Comparison of ENCODE assay signal across 10 cellular contexts in genomic region chr22:32204211-32204855, GRCh38. TPM values are rescaled to one million over a fixed set of nuclear protein-coding genes. Genes with fewer than 3 reads are reported as not detected.
DNase-seq lines count a peak whose midpoint lies in the region; ATAC-seq, FAIRE-seq and TF ChIP-seq lines count a peak whose summit lies in the region.
"Had no signal": no experiment of that assay in that cellular context is flagged by ENCODE, and none has a peak within 500 bp of the region (broad histone marks: within the 10 kb centered on the region; RNA-seq: fewer than 3 reads in every experiment).

No MANE protein-coding gene starts in this region.

- no peak for TF ChIP-seq EP300 in tibial nerve (IDR thresholded peaks at IDR 0.05)

- no peak for TF ChIP-seq CTCF in keratinocyte (optimal IDR thresholded peaks at IDR 0.05 in 1 of 3, IDR thresholded peaks at IDR 0.05 in 1 of 3, conservative IDR thresholded peaks at IDR 0.05 in 1 of 3; ENCODE audit: extremely low read depth in 1 of 3, insufficient read depth in 2 of 3, low read length in 3 of 3)
- TF ChIP-seq CTCF in type B pancreatic cell (conservative IDR thresholded peaks at IDR 0.05): no peak
- TF ChIP-seq CTCF in tibial nerve (IDR thresholded peaks at IDR 0.05): no peak

- peaks cover 48% of the 10 kb centered on the region for H3K4me1 Mint-ChIP-seq in activated T-cell treated with anti-CD3 and anti-CD28 coated beads, Interleukin-2, amount 50 U/mL, for 72 hours (ENCODE audit: low read depth)
- H3K4me1 Mint-ChIP-seq in type B pancreatic cell (ENCODE audit: unreplicated experiment): peaks cover 13% of the 10 kb centered on the region

- H3K27ac Mint-ChIP-seq in activated T-cell treated with anti-CD3 and anti-CD28 coated beads, Interleukin-2, amount 50 U/mL, for 72 hours: no peak overlapping the region
- H3K27ac Mint-ChIP-seq in type B pancreatic cell: peak overlapping the region; percentile 61

- 50 to 78% methylated on average over 27 to 29 of the region's 34 CpGs for WGBS in tibial nerve, 2 donors

- H3K36me3 Mint-ChIP-seq in activated T-cell treated with anti-CD3 and anti-CD28 coated beads, Interleukin-2, amount 50 U/mL, for 72 hours (ENCODE audit: insufficient read depth in 2 of 2): no peaks in the 10 kb centered on the region
- no peaks in the 10 kb centered on the region for H3K36me3 Mint-ChIP-seq in type B pancreatic cell

- DNase-seq in stimulated activated CD4-positive, alpha-beta T cell treated with anti-CD3 and anti-CD28 coated beads, Interleukin-4, amount 100 ng/mL, for 1 hour: peak; percentile 26
- DNase-seq in stimulated activated CD4-positive, alpha-beta T cell treated with anti-CD3 and anti-CD28 coated beads, Interleukin-1b, Interleukin-23, amount 100 ng/mL, for 48 hours: no peak
- peak; percentile 19 to 45 for DNase-seq in activated T-cell treated with anti-CD3 and anti-CD28 coated beads, Interleukin-2, amount 50 U/mL, for 72 hours
- DNase-seq in keratinocyte (ENCODE audit: low read depth, low spot score): no peak
- DNase-seq in type B pancreatic cell (ENCODE audit: extremely low spot score, unreplicated experiment): no peak
- DNase-seq in NOMO-1 treated with DMSO at 0.1 percent for 48 hours (lab: John Stamatoyannopoulos, UW; ENCODE audit: unreplicated experiment): no peak
- DNase-seq in tibial nerve (ENCODE audit: low spot score in 2 of 2): no peak

- H2AFZ ChIP-seq in keratinocyte (ENCODE audit: control insufficient read depth, low read length): no peak overlapping the region

- no peaks in the 10 kb centered on the region for H3K9me3 Mint-ChIP-seq in activated T-cell treated with anti-CD3 and anti-CD28 coated beads, Interleukin-2, amount 50 U/mL, for 72 hours
- H3K9me3 Mint-ChIP-seq in type B pancreatic cell: no peaks in the 10 kb centered on the region

- no peak overlapping the region for H3K27ac ChIP-seq in keratinocyte (ENCODE audit: control insufficient read depth, insufficient read depth, low read length)
- H3K27ac ChIP-seq in tibial nerve: no peak overlapping the region

- no peak overlapping the region for H3K9ac ChIP-seq in keratinocyte (ENCODE audit: control insufficient read depth, extremely low read depth, insufficient read depth, low read length)

- no peak for TF ChIP-seq POLR2A in tibial nerve (IDR thresholded peaks at IDR 0.05)

- FAIRE-seq in keratinocyte (lab: Jason Lieb, UNC): no peak
- FAIRE-seq: G401.6 had no signal

- H3K4me3 ChIP-seq in keratinocyte (ENCODE audit: control insufficient read depth in 2 of 3, extremely low read depth in 1 of 3, insufficient read depth in 2 of 3, low read depth in 1 of 3, low read length in 3 of 3) (peak overlapping the region in 1 of 3 experiments; percentile 13), tibial nerve (peak overlapping the region in 1 of 4 donors; percentile 15)

- H3K9me3 ChIP-seq in keratinocyte (ENCODE audit: control insufficient read depth, low read depth, low read length): no peaks in the 10 kb centered on the region
- H3K9me3 ChIP-seq in tibial nerve: no peaks in the 10 kb centered on the region

- peak overlapping the region; percentile 75 to 88 for H3K4me3 Mint-ChIP-seq in activated T-cell treated with anti-CD3 and anti-CD28 coated beads, Interleukin-2, amount 50 U/mL, for 72 hours
- peak overlapping the region; percentile 90 for H3K4me3 Mint-ChIP-seq in type B pancreatic cell

- H3K27me3 ChIP-seq in keratinocyte (ENCODE audit: control insufficient read depth, extremely low read depth, insufficient read depth, low read length) (peaks cover 16% of the 10 kb centered on the region), tibial nerve (peaks cover 0 to 34% of the 10 kb centered on the region in 2 donors)

- no peaks in the 10 kb centered on the region for H3K79me2 ChIP-seq in keratinocyte (ENCODE audit: control insufficient read depth, insufficient read depth, low read length)

- peak; percentile 14 to 42 for ATAC-seq in activated T-cell treated with anti-CD3 and anti-CD28 coated beads, Interleukin-2, amount 50 U/mL, for 72 hours (replicated peaks in 1 of 2)
- ATAC-seq in HG02970 (IDR thresholded peaks at IDR 0.05; ENCODE audit: low FRiP score, unreplicated experiment): no peak

- H3K4me1 ChIP-seq in keratinocyte (ENCODE audit: control insufficient read depth, extremely low read depth, insufficient read depth, low read length) (no peaks in the 10 kb centered on the region), tibial nerve (peaks cover 0 to 21% (median 0%) of the 10 kb centered on the region in 4 donors)

- no peaks in the 10 kb centered on the region for H3K36me3 ChIP-seq in keratinocyte (ENCODE audit: control insufficient read depth in 2 of 2, extremely low read depth in 1 of 2, insufficient read depth in 2 of 2, low read length in 2 of 2)
- H3K36me3 ChIP-seq in tibial nerve: no peaks in the 10 kb centered on the region

- dilution Hi-C loops in keratinocyte (cut with MboI; ENCODE audit: extremely low pct_ligation_motif_present, low sequenced_read_pairs): no loop called here

- peaks cover 19% of the 10 kb centered on the region for H3K27me3 Mint-ChIP-seq in activated T-cell treated with anti-CD3 and anti-CD28 coated beads, Interleukin-2, amount 50 U/mL, for 72 hours (ENCODE audit: low read depth)
- H3K27me3 Mint-ChIP-seq in type B pancreatic cell: peaks cover 50% of the 10 kb centered on the region

- no peaks in the 10 kb centered on the region for H4K20me1 ChIP-seq in keratinocyte (ENCODE audit: control insufficient read depth, extremely low read depth, insufficient read depth, low read length)

- no peaks in the 10 kb centered on the region for H3K9me1 ChIP-seq in keratinocyte (ENCODE audit: control insufficient read depth, extremely low read depth, insufficient read depth, low read length)

- peak overlapping the region; percentile 45 for H3K4me2 ChIP-seq in keratinocyte (ENCODE audit: control insufficient read depth, extremely low read depth, insufficient read depth, low read depth, low read length)

RNA-seq across cellular contexts. Expression of gene RFPL2, which starts 0.5 kb away (rescaled TPM):
- under 1 TPM in 1 of 2 donors, not detected in 1; 0.50 TPM for total RNA-seq in activated T-cell treated with anti-CD3 and anti-CD28 coated beads, Interleukin-2, amount 50 U/mL, for 72 hours
- polyA plus RNA-seq in keratinocyte: not detected in 3 replicates
- not detected for polyA plus RNA-seq in keratinocyte (2011; ENCODE audit: low read depth)
- not detected in 2 replicates for polyA plus RNA-seq in keratinocyte (2011; cell fraction: cytosol; rRNA removed)
- not detected in 2 replicates for polyA plus RNA-seq in keratinocyte (2011; cell fraction: nucleus; rRNA removed)
- polyA plus RNA-seq in keratinocyte (2012; ENCODE audit: low replicate concordance): not detected in 2 replicates
- not detected in 3 replicates for polyA minus RNA-seq in keratinocyte
- polyA minus RNA-seq in keratinocyte (2011; cell fraction: cytosol; rRNA and poly(A)+ RNA removed): not detected
- not detected in 2 replicates for polyA minus RNA-seq in keratinocyte (2011; cell fraction: nucleus; rRNA and poly(A)+ RNA removed)
- total RNA-seq in type B pancreatic cell (ENCODE audit: low replicate concordance) (0.43 and 0.69 TPM in 2 replicates), tibial nerve (not detected)
- total RNA-seq: pulmonary artery endothelial cell had no signal

RNA-seq across cellular contexts. Expression of gene C22orf42, which starts 45.2 kb away (rescaled TPM):
- not detected for total RNA-seq in activated T-cell treated with anti-CD3 and anti-CD28 coated beads, Interleukin-2, amount 50 U/mL, for 72 hours
- polyA plus RNA-seq in keratinocyte: not detected in 3 replicates
- polyA plus RNA-seq in keratinocyte (2011; ENCODE audit: low read depth): not detected
- not detected in 2 replicates for polyA plus RNA-seq in keratinocyte (2011; cell fraction: cytosol; rRNA removed)
- polyA plus RNA-seq in keratinocyte (2011; cell fraction: nucleus; rRNA removed): not detected in 2 replicates
- not detected in 2 replicates for polyA plus RNA-seq in keratinocyte (2012; ENCODE audit: low replicate concordance)
- not detected in 3 replicates for polyA minus RNA-seq in keratinocyte
- polyA minus RNA-seq in keratinocyte (2011; cell fraction: cytosol; rRNA and poly(A)+ RNA removed): not detected
- polyA minus RNA-seq in keratinocyte (2011; cell fraction: nucleus; rRNA and poly(A)+ RNA removed): not detected in 2 replicates
- total RNA-seq in type B pancreatic cell (ENCODE audit: low replicate concordance): 2.1 and 4.6 TPM in 2 replicates
- total RNA-seq in tibial nerve: not detected
- total RNA-seq: pulmonary artery endothelial cell had no signal

RNA-seq across cellular contexts. Expression of gene SLC5A4, which starts 50.8 kb away (rescaled TPM):
- not detected for total RNA-seq in activated T-cell treated with anti-CD3 and anti-CD28 coated beads, Interleukin-2, amount 50 U/mL, for 72 hours
- not detected in 3 replicates for polyA plus RNA-seq in keratinocyte
- polyA plus RNA-seq in keratinocyte (2011; ENCODE audit: low read depth): not detected
- not detected in 2 replicates for polyA plus RNA-seq in keratinocyte (2011; cell fraction: cytosol; rRNA removed)
- polyA plus RNA-seq in keratinocyte (2011; cell fraction: nucleus; rRNA removed): not detected in 2 replicates
- polyA plus RNA-seq in keratinocyte (2012; ENCODE audit: low replicate concordance): not detected in 2 replicates
- not detected in 3 replicates for polyA minus RNA-seq in keratinocyte
- not detected for polyA minus RNA-seq in keratinocyte (2011; cell fraction: cytosol; rRNA and poly(A)+ RNA removed)
- not detected in 2 replicates for polyA minus RNA-seq in keratinocyte (2011; cell fraction: nucleus; rRNA and poly(A)+ RNA removed)
- total RNA-seq in type B pancreatic cell (ENCODE audit: low replicate concordance): 0.82 and 1.2 TPM in 2 replicates
- total RNA-seq in tibial nerve: 1 to 10 TPM in 2 of 4 donors, under 1 TPM in 2; 0.21 to 2.4 (median 1.3) TPM

Comparison
In these comparisons a context has a peak if more than half of its experiments do, and no peak if none do; other contexts are left out.
1. DNase-seq: peak in stimulated activated CD4-positive, alpha-beta T cell treated with anti-CD3 and anti-CD28 coated beads, Interleukin-4, amount 100 ng/mL, for 1 hour (single experiment) and activated T-cell treated with anti-CD3 and anti-CD28 coated beads, Interleukin-2, amount 50 U/mL, for 72 hours (2 of 2); none in stimulated activated CD4-positive, alpha-beta T cell treated with anti-CD3 and anti-CD28 coated beads, Interleukin-1b, Interleukin-23, amount 100 ng/mL, for 48 hours (single experiment), keratinocyte (single experiment), type B pancreatic cell (single experiment), NOMO-1 treated with DMSO at 0.1 percent for 48 hours (single experiment) and tibial nerve (0 of 2).